10 cellular contexts compared by ENCODE assay signal in genomic region chr9:130927995-130928900, GRCh38. TPM values are rescaled to one million over a fixed set of nuclear protein-coding genes. Genes with fewer than 3 reads are reported as not detected.
DNase-seq lines count a peak whose midpoint lies in the region; ATAC-seq, FAIRE-seq and TF ChIP-seq lines count a peak whose summit lies in the region.
"Had no signal": no experiment of that assay in that cellular context is flagged by ENCODE, and none has a peak within 500 bp of the region (broad histone marks: within the 10 kb centered on the region; RNA-seq: fewer than 3 reads in every experiment).

No MANE protein-coding gene starts in this region.

- no peaks in the 10 kb centered on the region for H3K9me3 Mint-ChIP-seq in T-helper 2 cell treated with Interferon-gamma antibody and Interleukin-4, amounts not matched to agents 5 μg/mL and 100 μg/mL, for 36 hours
- no peaks in the 10 kb centered on the region for H3K9me3 Mint-ChIP-seq in activated CD4-positive, alpha-beta memory T cell treated with anti-CD3 and anti-CD28 coated beads, Interleukin-2, amount 10 ng/mL, durations not matched to agents 7 days and 5 days
- H3K9me3 Mint-ChIP-seq in CD8-positive, alpha-beta memory T cell: no peaks in the 10 kb centered on the region

- no peak overlapping the region for H3K4me3 Mint-ChIP-seq in T-helper 2 cell treated with Interferon-gamma antibody and Interleukin-4, amounts not matched to agents 5 μg/mL and 100 μg/mL, for 36 hours
- H3K4me3 Mint-ChIP-seq in activated CD4-positive, alpha-beta memory T cell treated with anti-CD3 and anti-CD28 coated beads, Interleukin-2, amount 10 ng/mL, durations not matched to agents 7 days and 5 days: no peak overlapping the region
- H3K4me3 Mint-ChIP-seq in CD8-positive, alpha-beta memory T cell: no peak overlapping the region

- peak overlapping the region; percentile 31 for H3K27ac Mint-ChIP-seq in T-helper 2 cell treated with Interferon-gamma antibody and Interleukin-4, amounts not matched to agents 5 μg/mL and 100 μg/mL, for 36 hours
- no peak overlapping the region for H3K27ac Mint-ChIP-seq in activated CD4-positive, alpha-beta memory T cell treated with anti-CD3 and anti-CD28 coated beads, Interleukin-2, amount 10 ng/mL, durations not matched to agents 7 days and 5 days
- peak overlapping the region in 1 of 8 donors; percentile 26 for H3K27ac Mint-ChIP-seq in CD8-positive, alpha-beta memory T cell

- no peaks in the 10 kb centered on the region for H3K36me3 ChIP-seq in CD8-positive, alpha-beta memory T cell (ENCODE audit: insufficient read depth, low read length)

- FAIRE-seq in urothelium cell line (lab: Jason Lieb, UNC): no peak

- H3K27ac ChIP-seq in CD8-positive, alpha-beta memory T cell (ENCODE audit: low read depth, low read length): no peak overlapping the region

- TF ChIP-seq CTCF in fibroblast of mammary gland (conservative IDR thresholded peaks at IDR 0.05; ENCODE audit: control insufficient read depth, insufficient read depth, low read depth, low read length): no peak

- H3K4me1 ChIP-seq in CD8-positive, alpha-beta memory T cell (ENCODE audit: insufficient read depth, low read length): no peaks in the 10 kb centered on the region

- H3K27me3 ChIP-seq in CD8-positive, alpha-beta memory T cell (ENCODE audit: insufficient read depth, low read length, poor library complexity, severe bottlenecking): peaks cover 76% of the 10 kb centered on the region

- no peak for ATAC-seq in HG02840 (IDR thresholded peaks at IDR 0.05; ENCODE audit: low FRiP score, unreplicated experiment)

- no peaks in the 10 kb centered on the region for H3K9me3 ChIP-seq in CD8-positive, alpha-beta memory T cell (ENCODE audit: low read length)

- no peak for DNase-seq in T-helper 2 cell treated with Interferon-gamma antibody and Interleukin-4, amounts not matched to agents 5 μg/mL and 100 μg/mL, for 36 hours (ENCODE audit: low spot score)
- DNase-seq in T-helper 2 cell (no peak), NCI-H2196 treated with DMSO at 0.1 percent for 48 hours (lab: John Stamatoyannopoulos, UW; ENCODE audit: unreplicated experiment) (peak; percentile 36), fibroblast of mammary gland (ENCODE audit: low read depth) (peak; percentile 58), urothelium cell line (ENCODE audit: low spot score) (peak; percentile 91)
- no peak for DNase-seq in activated CD4-positive, alpha-beta memory T cell treated with anti-CD3 and anti-CD28 coated beads, Interleukin-2, amount 10 ng/mL, durations not matched to agents 7 days and 5 days
- DNase-seq in CD8-positive, alpha-beta memory T cell: no peak
- DNase-seq: NCI-H510A had no signal

- peaks cover 12% of the 10 kb centered on the region for H3K27me3 Mint-ChIP-seq in T-helper 2 cell treated with Interferon-gamma antibody and Interleukin-4, amounts not matched to agents 5 μg/mL and 100 μg/mL, for 36 hours (ENCODE audit: low read depth)
- H3K27me3 Mint-ChIP-seq in activated CD4-positive, alpha-beta memory T cell treated with anti-CD3 and anti-CD28 coated beads, Interleukin-2, amount 10 ng/mL, durations not matched to agents 7 days and 5 days: peaks cover 16% of the 10 kb centered on the region
- peaks cover 8 to 27% of the 10 kb centered on the region in 2 donors for H3K27me3 Mint-ChIP-seq in CD8-positive, alpha-beta memory T cell

- no peaks in the 10 kb centered on the region for H3K36me3 Mint-ChIP-seq in T-helper 2 cell treated with Interferon-gamma antibody and Interleukin-4, amounts not matched to agents 5 μg/mL and 100 μg/mL, for 36 hours (ENCODE audit: low read depth)
- no peaks in the 10 kb centered on the region for H3K36me3 Mint-ChIP-seq in activated CD4-positive, alpha-beta memory T cell treated with anti-CD3 and anti-CD28 coated beads, Interleukin-2, amount 10 ng/mL, durations not matched to agents 7 days and 5 days (ENCODE audit: low read depth)
- no peaks in the 10 kb centered on the region for H3K36me3 Mint-ChIP-seq in CD8-positive, alpha-beta memory T cell

- H3K4me1 Mint-ChIP-seq in T-helper 2 cell treated with Interferon-gamma antibody and Interleukin-4, amounts not matched to agents 5 μg/mL and 100 μg/mL, for 36 hours (ENCODE audit: low read depth): no peaks in the 10 kb centered on the region
- H3K4me1 Mint-ChIP-seq in activated CD4-positive, alpha-beta memory T cell treated with anti-CD3 and anti-CD28 coated beads, Interleukin-2, amount 10 ng/mL, durations not matched to agents 7 days and 5 days: no peaks in the 10 kb centered on the region
- H3K4me1 Mint-ChIP-seq in CD8-positive, alpha-beta memory T cell: no peaks in the 10 kb centered on the region

- POLR2A ChIA-PET in activated CD4-positive, alpha-beta memory T cell treated with anti-CD3 and anti-CD28 coated beads, Interleukin-2, amount 10 ng/mL, durations not matched to agents 7 days and 5 days (lab: Charles Lee): no interaction called here
- POLR2A ChIA-PET in CD8-positive, alpha-beta memory T cell (lab: Charles Lee): no interaction called here

- no peak overlapping the region for H3K4me3 ChIP-seq in fibroblast of mammary gland (ENCODE audit: control insufficient read depth, low read depth, low read length)
- H3K4me3 ChIP-seq in CD8-positive, alpha-beta memory T cell (ENCODE audit: low read length): no peak overlapping the region

- CTCF ChIA-PET in activated CD4-positive, alpha-beta memory T cell treated with anti-CD3 and anti-CD28 coated beads, Interleukin-2, amount 10 ng/mL, durations not matched to agents 7 days and 5 days (lab: Charles Lee): no interaction called here
- CTCF ChIA-PET in CD8-positive, alpha-beta memory T cell (lab: Charles Lee): no interaction called here

RNA-seq across cellular contexts. Expression of gene FIBCD1, which starts 10.8 kb away (rescaled TPM):
- total RNA-seq in activated CD4-positive, alpha-beta memory T cell treated with anti-CD3 and anti-CD28 coated beads, Interleukin-2, amount 10 ng/mL, durations not matched to agents 7 days and 5 days: not detected
- not detected for total RNA-seq in CD8-positive, alpha-beta memory T cell
- polyA plus RNA-seq in CD8-positive, alpha-beta memory T cell: not detected

RNA-seq across cellular contexts. Expression of gene QRFP, which starts 31.6 kb away (rescaled TPM):
- not detected for total RNA-seq in activated CD4-positive, alpha-beta memory T cell treated with anti-CD3 and anti-CD28 coated beads, Interleukin-2, amount 10 ng/mL, durations not matched to agents 7 days and 5 days
- total RNA-seq in CD8-positive, alpha-beta memory T cell: not detected
- polyA plus RNA-seq in CD8-positive, alpha-beta memory T cell: not detected
- total RNA-seq: osteocyte had no signal

Comparison
In these comparisons a context has a peak if more than half of its experiments do, and no peak if none do; other contexts are left out.
1. DNase-seq: peak in NCI-H2196 treated with DMSO at 0.1 percent for 48 hours (single experiment), fibroblast of mammary gland (single experiment) and urothelium cell line (single experiment); none in T-helper 2 cell treated with Interferon-gamma antibody and Interleukin-4, amounts not matched to agents 5 μg/mL and 100 μg/mL, for 36 hours (single experiment), T-helper 2 cell (0 of 5), activated CD4-positive, alpha-beta memory T cell treated with anti-CD3 and anti-CD28 coated beads, Interleukin-2, amount 10 ng/mL, durations not matched to agents 7 days and 5 days (single experiment) and CD8-positive, alpha-beta memory T cell (0 of 5).